In the genomic region with DNA sequence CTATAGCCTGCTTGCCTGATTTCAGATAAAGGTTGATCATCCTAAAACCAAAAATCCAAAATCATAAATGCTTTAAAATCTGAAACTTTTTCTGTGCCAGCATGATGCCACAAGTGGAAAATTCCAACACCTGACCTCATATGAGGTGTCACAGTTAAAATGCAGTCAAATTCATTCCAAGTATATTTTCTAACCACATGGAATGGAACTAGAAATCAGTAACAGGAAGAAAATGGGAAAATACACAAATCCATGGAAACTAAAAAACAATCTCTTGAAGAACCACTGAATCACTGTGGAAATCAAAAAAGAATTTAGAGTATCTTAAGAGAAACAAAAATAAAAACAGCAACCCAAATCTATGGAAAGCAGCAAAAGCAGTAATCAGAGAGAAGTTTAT, we compare ENCODE assay signal across 20 cellular contexts.
DNase-seq lines count a peak whose midpoint lies in the region; ATAC-seq, FAIRE-seq and TF ChIP-seq lines count a peak whose summit lies in the region.
"Had no signal": no experiment of that assay in that cellular context is flagged by ENCODE, and none has a peak within 500 bp of the region (broad histone marks: within the 10 kb centered on the region; RNA-seq: fewer than 3 reads in every experiment).

No MANE protein-coding gene starts in this region.

- no peak overlapping the region for H3K4ac ChIP-seq in trophoblast cell (ENCODE audit: low read depth, low read length)

- no peak for ATAC-seq in GM21423 (IDR thresholded peaks at IDR 0.05; ENCODE audit: unreplicated experiment)
- no peak for ATAC-seq in right lobe of liver
- ATAC-seq: HCT116 had no signal

- no peak overlapping the region for H4K12ac ChIP-seq in trophoblast cell (ENCODE audit: low read depth, low read length)

- no peak overlapping the region for H3K18ac ChIP-seq in trophoblast cell (ENCODE audit: low read length)

- H3K14ac ChIP-seq in trophoblast cell (ENCODE audit: low read length): no peak overlapping the region

- H3K4me1 ChIP-seq in trophoblast cell (ENCODE audit: control insufficient read depth in 1 of 2, insufficient read depth in 2 of 2, low read length in 2 of 2) (peaks cover 0 to 2% of the 10 kb centered on the region in 2 experiments), right lobe of liver (no peaks in the 10 kb centered on the region)
- H3K4me1 ChIP-seq: Peyer's patch, SJCRH30 had no signal

- intact Hi-C loops in right lobe of liver (cut with DNase I): no loop called here

- H4K91ac ChIP-seq in trophoblast cell (ENCODE audit: low read depth, low read length): no peak overlapping the region

- DNase-seq in Caki2 (ENCODE audit: low read depth): peak; percentile 2
- peak; percentile 37 for DNase-seq in astrocyte of the cerebellum (ENCODE audit: low read depth)
- DNase-seq in glomerular visceral epithelial cell (ENCODE audit: extremely low spot score): peak; percentile 63
- peak; percentile 30 to 91 for DNase-seq in trophoblast cell
- no peak for DNase-seq in urothelium cell line (ENCODE audit: low spot score)
- DNase-seq in GM19239 (ENCODE audit: insufficient read length, low spot score): no peak
- no peak for DNase-seq in right lobe of liver
- DNase-seq: GOT3, IMR-90, NCI-H1105, NCI-H146, NCI-H2029 treated with DMSO at 0.1 percent for 48 hours, NCI-H226, NCI-H524, NCI-H774, Peyer's patch, SJCRH30 had no signal

- no peak overlapping the region for H3K27ac ChIP-seq in trophoblast cell (ENCODE audit: low read depth, low read length)
- no peak overlapping the region for H3K27ac ChIP-seq in right lobe of liver
- H3K27ac ChIP-seq: KMS-11, Peyer's patch, SJCRH30 had no signal

- no peak overlapping the region for H2BK12ac ChIP-seq in trophoblast cell (ENCODE audit: low read length)

- H2BK5ac ChIP-seq in trophoblast cell (ENCODE audit: low read depth, low read length, poor library complexity): no peak overlapping the region

- H4K8ac ChIP-seq in trophoblast cell (ENCODE audit: low read depth, low read length): no peak overlapping the region

- H3K4me2 ChIP-seq in trophoblast cell (ENCODE audit: low read length): no peak overlapping the region
- H3K4me2 ChIP-seq: KMS-11 had no signal

- no peak overlapping the region for H3K9ac ChIP-seq in trophoblast cell (ENCODE audit: low read length)
- H3K9ac ChIP-seq: KMS-11 had no signal

- no peak for TF ChIP-seq POLR2A in right lobe of liver (IDR thresholded peaks at IDR 0.05)

- H2AFZ ChIP-seq in trophoblast cell (ENCODE audit: insufficient read depth, low read length, poor library complexity): no peak overlapping the region

- no peaks in the 10 kb centered on the region for H3K27me3 ChIP-seq in trophoblast cell (ENCODE audit: insufficient read depth, low read length)
- H3K27me3 ChIP-seq in right lobe of liver: no peaks in the 10 kb centered on the region
- H3K27me3 ChIP-seq: Peyer's patch, SJCRH30 had no signal

- TF ChIP-seq CTCF in astrocyte of the cerebellum (IDR thresholded peaks at IDR 0.05; ENCODE audit: low read depth, low read length, missing control alignments) (no peak), right lobe of liver (IDR thresholded peaks at IDR 0.05) (no peak)

- H3K36me3 ChIP-seq in trophoblast cell (ENCODE audit: control insufficient read depth in 1 of 2, insufficient read depth in 2 of 2, low read length in 2 of 2) (no peaks in the 10 kb centered on the region), right lobe of liver (no peaks in the 10 kb centered on the region)
- H3K36me3 ChIP-seq: Peyer's patch, SJCRH30 had no signal

- H2BK120ac ChIP-seq in trophoblast cell (ENCODE audit: insufficient read depth, low read length, poor library complexity): no peak overlapping the region

- no peaks in the 10 kb centered on the region for H3K79me2 ChIP-seq in trophoblast cell (ENCODE audit: control insufficient read depth, insufficient read depth, low read length, poor library complexity)

- H3K9me3 ChIP-seq in trophoblast cell (ENCODE audit: insufficient read depth, low read depth, low read length) (no peaks in the 10 kb centered on the region), right lobe of liver (no peaks in the 10 kb centered on the region)
- H3K9me3 ChIP-seq: Peyer's patch, SJCRH30 had no signal

- no peaks in the 10 kb centered on the region for H3K79me1 ChIP-seq in trophoblast cell (ENCODE audit: low read length)

- no peak overlapping the region for H2AK5ac ChIP-seq in trophoblast cell (ENCODE audit: low read length)

- H3K4me3 ChIP-seq in astrocyte of the cerebellum (ENCODE audit: low read depth, low read length) (no peak overlapping the region), trophoblast cell (ENCODE audit: low read depth, low read length) (no peak overlapping the region), right lobe of liver (no peak overlapping the region)
- H3K4me3 ChIP-seq: Peyer's patch, SJCRH30 had no signal

- in situ Hi-C loops in Caki2 (cut with HindIII; ENCODE audit: low pct_unique_long_range_greater_than_20kb, low sequenced_read_pairs) (no loop called here), astrocyte of the cerebellum (cut with HindIII; ENCODE audit: low sequenced_read_pairs) (no loop called here)

- FAIRE-seq in urothelium cell line (lab: Jason Lieb, UNC): no peak
- FAIRE-seq in GM19239 (lab: Jason Lieb, UNC): no peak

- H3K23ac ChIP-seq in trophoblast cell (ENCODE audit: low read length): no peak overlapping the region

Comparison
In these comparisons a context has a peak if more than half of its experiments do, and no peak if none do; other contexts are left out.
1. DNase-seq: peak in Caki2 (single experiment), astrocyte of the cerebellum (single experiment), glomerular visceral epithelial cell (single experiment) and trophoblast cell (2 of 2); none in urothelium cell line (single experiment), GM19239 (single experiment) and right lobe of liver (0 of 3).